Comparison of ENCODE assay signal across 10 cellular contexts in genomic region chrX:153764786-153765137, GRCh38. TPM values are rescaled to one million over a fixed set of nuclear protein-coding genes. Genes with fewer than 3 reads are reported as not detected.
DNase-seq lines count a peak whose midpoint lies in the region; TF ChIP-seq lines count a peak whose summit lies in the region.
"Had no signal": no experiment of that assay in that cellular context is flagged by ENCODE, and none has a peak within 500 bp of the region (broad histone marks: within the 10 kb centered on the region; RNA-seq: fewer than 3 reads in every experiment).

No MANE protein-coding gene starts in this region.

- no peak overlapping the region for H3K4me3 Mint-ChIP-seq in endodermal cell
- H3K4me3 Mint-ChIP-seq: activated naive CD4-positive, alpha-beta T cell treated with anti-CD3 and anti-CD28 coated beads, Interleukin-2, amount 50 U/mL, for 24 hours; type B pancreatic cell had no signal

- H3K27ac ChIP-seq in OCI-LY3 (ENCODE audit: low read length) (no peak overlapping the region), endodermal cell (ENCODE audit: low read depth, low read length) (no peak overlapping the region), subcutaneous abdominal adipose tissue (ENCODE audit: low read depth, low read length) (no peak overlapping the region)

- H3K36me3 Mint-ChIP-seq in endodermal cell (ENCODE audit: low read depth) = no peaks in the 10 kb centered on the region
- H3K36me3 Mint-ChIP-seq: activated naive CD4-positive, alpha-beta T cell treated with anti-CD3 and anti-CD28 coated beads, Interleukin-2, amount 50 U/mL, for 24 hours; type B pancreatic cell had no signal

- H2AFZ ChIP-seq in OCI-LY3 (ENCODE audit: low read depth, low read length) = no peak overlapping the region

- H3K36me3 ChIP-seq in OCI-LY3 (replicated peaks; ENCODE audit: low read depth, low read length) = no peaks in the 10 kb centered on the region
- H3K36me3 ChIP-seq in endodermal cell (ENCODE audit: control insufficient read depth, insufficient read depth, low read length) = no peaks in the 10 kb centered on the region
- no peaks in the 10 kb centered on the region for H3K36me3 ChIP-seq in subcutaneous abdominal adipose tissue (ENCODE audit: control insufficient read depth in 5 of 5, insufficient read depth in 5 of 5, low read length in 5 of 5)

- DNase-seq in endodermal cell = peak; percentile 32
- DNase-seq in kidney tubule cell (ENCODE audit: low spot score) = no peak
- no peak for DNase-seq in DMS53 treated with DMSO at 0.1 percent for 48 hours (lab: John Stamatoyannopoulos, UW; ENCODE audit: unreplicated experiment)
- DNase-seq in cerebellar nuclear complex (lab: John Stamatoyannopoulos, UW) = no peak
- DNase-seq: GDM1, mesendoderm had no signal

- H3K27me3 Mint-ChIP-seq in endodermal cell (ENCODE audit: insufficient read depth) = peaks cover 5% of the 10 kb centered on the region
- H3K27me3 Mint-ChIP-seq: activated naive CD4-positive, alpha-beta T cell treated with anti-CD3 and anti-CD28 coated beads, Interleukin-2, amount 50 U/mL, for 24 hours; type B pancreatic cell had no signal

- H3K27me3 ChIP-seq in OCI-LY3 (ENCODE audit: low read depth, low read length) = no peaks in the 10 kb centered on the region
- H3K27me3 ChIP-seq in endodermal cell (ENCODE audit: control insufficient read depth, insufficient read depth, low read length, poor library complexity, severe bottlenecking) = no peaks in the 10 kb centered on the region
- peaks cover 0 to 17% (median 11%) of the 10 kb centered on the region in 5 donors for H3K27me3 ChIP-seq in subcutaneous abdominal adipose tissue (ENCODE audit: control insufficient read depth in 5 of 5, insufficient read depth in 4 of 5, low read length in 5 of 5)

- no peaks in the 10 kb centered on the region for H3K4me1 Mint-ChIP-seq in endodermal cell

- H3K9me3 ChIP-seq in OCI-LY3 (ENCODE audit: insufficient read depth, low read length) (no peaks in the 10 kb centered on the region), endodermal cell (ENCODE audit: control insufficient read depth, low read length) (no peaks in the 10 kb centered on the region), subcutaneous abdominal adipose tissue (ENCODE audit: control insufficient read depth in 5 of 5, low read length in 5 of 5) (no peaks in the 10 kb centered on the region)

- no peak overlapping the region for H3K27ac Mint-ChIP-seq in endodermal cell
- H3K27ac Mint-ChIP-seq: activated naive CD4-positive, alpha-beta T cell treated with anti-CD3 and anti-CD28 coated beads, Interleukin-2, amount 50 U/mL, for 24 hours; type B pancreatic cell had no signal

- H3K4me2 ChIP-seq in OCI-LY3 (ENCODE audit: low read length) = 0 out of 2 replicates have a peak overlapping the region, but pooled peaks have one; percentile 77

- H4K20me1 ChIP-seq in OCI-LY3 (ENCODE audit: insufficient read depth, low read length) = no peaks in the 10 kb centered on the region

- peaks cover 13% of the 10 kb centered on the region; the same call in 1 of the 2 replicates for H3K4me1 ChIP-seq in OCI-LY3 (ENCODE audit: low read length)
- H3K4me1 ChIP-seq in endodermal cell (ENCODE audit: control insufficient read depth, insufficient read depth, low read length) = no peaks in the 10 kb centered on the region
- peaks cover 0 to 31% (median 26%) of the 10 kb centered on the region in 5 donors for H3K4me1 ChIP-seq in subcutaneous abdominal adipose tissue (ENCODE audit: control insufficient read depth in 5 of 5, insufficient read depth in 5 of 5, low read length in 5 of 5)

- H3K4me3 ChIP-seq in OCI-LY3 (ENCODE audit: low read length) = 0 out of 2 replicates have a peak overlapping the region, but pooled peaks have one; percentile 70
- no peak overlapping the region for H3K4me3 ChIP-seq in endodermal cell (ENCODE audit: low read length)
- peak overlapping the region in 3 of 5 donors; percentile 11 to 50 (median 46) for H3K4me3 ChIP-seq in subcutaneous abdominal adipose tissue (ENCODE audit: low read depth in 1 of 5, low read length in 5 of 5)

- H3K79me2 ChIP-seq in OCI-LY3 (ENCODE audit: low read length) = no peaks in the 10 kb centered on the region

- H3K9ac ChIP-seq in OCI-LY3 (ENCODE audit: low read length) (no peak overlapping the region), endodermal cell (ENCODE audit: extremely low read depth, low read length, poor library complexity, severe bottlenecking) (no peak overlapping the region), subcutaneous abdominal adipose tissue (ENCODE audit: low read length in 5 of 5) (peak overlapping the region in 1 of 5 donors; percentile 64)

- H3K9me3 Mint-ChIP-seq in endodermal cell = peaks cover 54% of the 10 kb centered on the region
- H3K9me3 Mint-ChIP-seq: activated naive CD4-positive, alpha-beta T cell treated with anti-CD3 and anti-CD28 coated beads, Interleukin-2, amount 50 U/mL, for 24 hours; type B pancreatic cell had no signal

- 94% methylated on average over 7 of the region's 7 CpGs; no CpG with 5 or more reads in 1 of the 2 experiments for WGBS in endodermal cell (ENCODE audit: insufficient coverage in 1 of 2, insufficient read length in 1 of 2), 2 experiments

- TF ChIP-seq CTCF in OCI-LY3 (IDR thresholded peaks at IDR 0.05; ENCODE audit: low read depth, low read length) (no peak), endodermal cell (conservative IDR thresholded peaks at IDR 0.05) (no peak)

RNA-seq across cellular contexts. Expression of gene PLXNB3, which starts 0.7 kb away (rescaled TPM):
- 1 to 10 TPM; 1.1 TPM for total RNA-seq in endodermal cell
- 4.5 TPM for polyA plus RNA-seq in endodermal cell (2013, experiment 1 of 2)
- polyA plus RNA-seq in endodermal cell (2013, experiment 2 of 2) = 2.6 TPM

RNA-seq across cellular contexts. Expression of gene SRPK3, which starts 16.1 kb away (rescaled TPM):
- total RNA-seq in endodermal cell = not detected
- polyA plus RNA-seq in endodermal cell (2013, experiment 1 of 2) = 0.32 TPM
- not detected for polyA plus RNA-seq in endodermal cell (2013, experiment 2 of 2)

RNA-seq across cellular contexts. Expression of gene IDH3G, which starts 29.4 kb away (rescaled TPM):
- 10 to 100 TPM; 39.5 to 45.0 TPM for total RNA-seq in endodermal cell
- 53.1 TPM for polyA plus RNA-seq in endodermal cell (2013, experiment 1 of 2)
- polyA plus RNA-seq in endodermal cell (2013, experiment 2 of 2) = 48.6 TPM

RNA-seq across cellular contexts. Expression of gene SSR4, which starts 29.7 kb away (rescaled TPM):
- total RNA-seq in endodermal cell = 100 to 1,000 TPM; 220 to 236 TPM
- polyA plus RNA-seq in endodermal cell (2013, experiment 1 of 2) = 275 TPM
- polyA plus RNA-seq in endodermal cell (2013, experiment 2 of 2) = 267 TPM

RNA-seq across cellular contexts. Expression of gene ABCD1, which starts 40.1 kb away (rescaled TPM):
- 10 to 100 TPM; 17.9 to 18.2 TPM for total RNA-seq in endodermal cell
- 12.6 TPM for polyA plus RNA-seq in endodermal cell (2013, experiment 1 of 2)
- polyA plus RNA-seq in endodermal cell (2013, experiment 2 of 2) = 15.8 TPM
